ENCODE assay signal across 1 cellular context in genomic region chr5:148687427-148687826, GRCh38.
TF ChIP-seq lines count a peak whose summit lies in the region.

No MANE protein-coding gene starts in this region.

TF ChIP-seq in HepG2, 621 proteins besides CTCF, POLR2A, EP300 and RAD21 (continued from another document):
- no peak for TF ChIP-seq ZBTB46 (CRISPR knock-in tag; IDR thresholded peaks at IDR 0.05; ENCODE audit: borderline replicate concordance)
- no peak for TF ChIP-seq CREBL2 (CRISPR knock-in tag; IDR thresholded peaks at IDR 0.05; ENCODE audit: borderline replicate concordance)
- no peak for TF ChIP-seq PCBP2 (optimal IDR thresholded peaks at IDR 0.05; ENCODE audit: low read depth, low read length, poor library complexity, severe bottlenecking)
- no peak for TF ChIP-seq HMGXB3 (CRISPR knock-in tag; IDR thresholded peaks at IDR 0.05; ENCODE audit: borderline replicate concordance)
- TF ChIP-seq MAFF (IDR thresholded peaks at IDR 0.05; ENCODE audit: low read depth, low read length), result peak; percentile 43; the same call in 1 of the 2 replicates
- no peak for TF ChIP-seq TEF (CRISPR knock-in tag; IDR thresholded peaks at IDR 0.05)
- TF ChIP-seq ZBTB3 (CRISPR knock-in tag; IDR thresholded peaks at IDR 0.05; ENCODE audit: borderline replicate concordance, low read depth), result no peak
TF ChIP-seq in HepG2: peak in this region for 5.
